In the genomic region with DNA sequence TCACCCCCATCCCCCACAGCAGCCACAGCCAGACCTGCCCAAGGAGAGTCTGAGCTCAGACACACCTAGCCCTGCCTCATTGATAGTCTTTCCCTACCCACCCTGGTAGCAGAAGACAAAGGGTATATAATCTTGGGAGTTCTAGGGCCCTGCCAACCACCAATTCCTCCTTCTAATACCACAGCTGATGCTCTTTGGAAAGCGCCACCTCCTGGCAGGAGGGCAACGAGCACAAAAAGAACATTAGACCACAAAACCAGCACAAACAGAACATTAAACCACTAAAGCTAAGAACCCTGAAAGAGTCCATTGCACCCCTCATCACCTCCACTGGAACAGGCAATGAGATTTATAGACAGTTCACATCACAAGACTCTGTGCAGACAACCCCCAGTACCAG, we compare ENCODE assay signal across 15 cellular contexts.
DNase-seq lines count a peak whose midpoint lies in the region; ATAC-seq and TF ChIP-seq lines count a peak whose summit lies in the region.
"Had no signal": no experiment of that assay in that cellular context is flagged by ENCODE, and none has a peak within 500 bp of the region (broad histone marks: within the 10 kb centered on the region; RNA-seq: fewer than 3 reads in every experiment).

No MANE protein-coding gene starts in this region.

- in situ Hi-C loops in transverse colon (cut with MboI; ENCODE audit: low pct_ligation_motif_present in 1 of 4, low pct_unique_long_range_greater_than_20kb in 1 of 4, low sequenced_read_pairs in 3 of 4): no loop called here

- 93% methylated on average over 2 of the region's 2 CpGs; no CpG with 5 or more reads in 1 of the 2 donors for WGBS in transverse colon (ENCODE audit: low coverage in 1 of 2), 2 donors

- TF ChIP-seq CTCF in A673 (conservative IDR thresholded peaks at IDR 0.05; ENCODE audit: low read depth, low read length): peak; percentile 49
- peak; percentile 46 for TF ChIP-seq CTCF in GM12873 (IDR thresholded peaks at IDR 0.05; ENCODE audit: insufficient read depth, low read depth, low read length, missing control alignments)
- TF ChIP-seq CTCF in LNCaP clone FGC (IDR thresholded peaks at IDR 0.05; ENCODE audit: control insufficient read depth, extremely low read depth, insufficient read depth): peak; percentile 28; the same call in 1 of the 2 replicates
- TF ChIP-seq CTCF in chondrocyte (IDR thresholded peaks at IDR 0.05): peak; percentile 25
- TF ChIP-seq CTCF in transverse colon (IDR thresholded peaks at IDR 0.05): no peak

- H3K9me3 Mint-ChIP-seq in chondrocyte (ENCODE audit: low read depth): peaks cover 8% of the 10 kb centered on the region

- H3K27ac Mint-ChIP-seq in chondrocyte (ENCODE audit: unreplicated experiment): no peak overlapping the region

- no peaks in the 10 kb centered on the region for H3K27me3 Mint-ChIP-seq in chondrocyte (ENCODE audit: low read depth)

- no peak for ATAC-seq in GM21786 (IDR thresholded peaks at IDR 0.05; ENCODE audit: unreplicated experiment)
- ATAC-seq: foreskin keratinocyte had no signal

- CTCF ChIA-PET in A673 (lab: Charles Lee): no interaction called here

- H3K4me3 Mint-ChIP-seq in chondrocyte (ENCODE audit: unreplicated experiment): no peak overlapping the region

- no peak for TF ChIP-seq POLR2A in transverse colon (IDR thresholded peaks at IDR 0.05)

- no peaks in the 10 kb centered on the region for H3K27me3 ChIP-seq in A673 (replicated peaks; ENCODE audit: insufficient read depth, low read depth, low read length, poor library complexity)
- H3K27me3 ChIP-seq in transverse colon: no peaks in the 10 kb centered on the region
- H3K27me3 ChIP-seq: foreskin keratinocyte had no signal

- DNase-seq in A673 (ENCODE audit: low spot score) (peak; percentile 26), LNCaP clone FGC (ENCODE audit: low read depth) (no peak), chondrocyte (ENCODE audit: low spot score) (no peak), activated gamma-delta T cell (lab: John Stamatoyannopoulos, UW) (no peak), transverse colon (no peak), OCI-M2 (lab: John Stamatoyannopoulos, UW; ENCODE audit: unreplicated experiment) (no peak)
- DNase-seq: activated CD4-positive, alpha-beta T cell treated with anti-CD3 and anti-CD28 coated beads for 4 hours; effector CD8-positive, alpha-beta T cell; foreskin keratinocyte; IMR-90; NCI-H187; NK-92 treated with Interleukin-12 subunit alpha and Interleukin-12 subunit beta, amount 100 ng/mL, for 24 hours; stimulated activated naive CD4-positive, alpha-beta T cell had no signal

- intact Hi-C loops in A673 (cut with micrococcal nuclease; ENCODE audit: unreplicated experiment) (no loop called here), transverse colon (cut with DNase I; ENCODE audit: low total_unique reads) (no loop called here)

- H3K4me1 ChIP-seq in A673 (ENCODE audit: insufficient read depth, low read length, poor library complexity, severe bottlenecking): no peaks in the 10 kb centered on the region
- H3K4me1 ChIP-seq in transverse colon: no peaks in the 10 kb centered on the region
- H3K4me1 ChIP-seq: foreskin keratinocyte had no signal

- TF ChIP-seq EP300 in transverse colon (IDR thresholded peaks at IDR 0.05; ENCODE audit: low read depth): no peak

- H3K4me3 ChIP-seq in A673 (ENCODE audit: low read depth, low read length, poor library complexity, severe bottlenecking): no peak overlapping the region
- H3K4me3 ChIP-seq in LNCaP clone FGC (ENCODE audit: low read depth, low read length): no peak overlapping the region
- H3K4me3 ChIP-seq in transverse colon: no peak overlapping the region

- no TSS peak for BruUV-seq in A673 (replicated peaks; lab: Mats Ljungman, UMichigan)

- H3K36me3 ChIP-seq in A673 (ENCODE audit: insufficient read depth, low read length, poor library complexity, severe bottlenecking): no peaks in the 10 kb centered on the region
- H3K36me3 ChIP-seq in transverse colon: no peaks in the 10 kb centered on the region

- H3K4me1 Mint-ChIP-seq in chondrocyte (ENCODE audit: low read depth): no peaks in the 10 kb centered on the region

- H3K36me3 Mint-ChIP-seq in chondrocyte (ENCODE audit: low read depth): no peaks in the 10 kb centered on the region

- H3K27ac ChIP-seq in A673 (ENCODE audit: low read depth, low read length, poor library complexity, severe bottlenecking) (no peak overlapping the region), transverse colon (no peak overlapping the region)
- H3K27ac ChIP-seq: foreskin keratinocyte had no signal

- POLR2A ChIA-PET in A673 (lab: Charles Lee; ENCODE audit: low non-redundant PET): no interaction called here

- H3K9me3 ChIP-seq in A673 (ENCODE audit: low read depth, low read length, poor library complexity, severe bottlenecking) (no peaks in the 10 kb centered on the region), transverse colon (no peaks in the 10 kb centered on the region)

Comparison
In these comparisons a context has a peak if more than half of its experiments do, and no peak if none do; other contexts are left out.
1. CTCF ChIP-seq: peak in A673 (single experiment), GM12873 (single experiment), LNCaP clone FGC (single experiment) and chondrocyte (single experiment); none in transverse colon (0 of 5).